In the genomic region with DNA sequence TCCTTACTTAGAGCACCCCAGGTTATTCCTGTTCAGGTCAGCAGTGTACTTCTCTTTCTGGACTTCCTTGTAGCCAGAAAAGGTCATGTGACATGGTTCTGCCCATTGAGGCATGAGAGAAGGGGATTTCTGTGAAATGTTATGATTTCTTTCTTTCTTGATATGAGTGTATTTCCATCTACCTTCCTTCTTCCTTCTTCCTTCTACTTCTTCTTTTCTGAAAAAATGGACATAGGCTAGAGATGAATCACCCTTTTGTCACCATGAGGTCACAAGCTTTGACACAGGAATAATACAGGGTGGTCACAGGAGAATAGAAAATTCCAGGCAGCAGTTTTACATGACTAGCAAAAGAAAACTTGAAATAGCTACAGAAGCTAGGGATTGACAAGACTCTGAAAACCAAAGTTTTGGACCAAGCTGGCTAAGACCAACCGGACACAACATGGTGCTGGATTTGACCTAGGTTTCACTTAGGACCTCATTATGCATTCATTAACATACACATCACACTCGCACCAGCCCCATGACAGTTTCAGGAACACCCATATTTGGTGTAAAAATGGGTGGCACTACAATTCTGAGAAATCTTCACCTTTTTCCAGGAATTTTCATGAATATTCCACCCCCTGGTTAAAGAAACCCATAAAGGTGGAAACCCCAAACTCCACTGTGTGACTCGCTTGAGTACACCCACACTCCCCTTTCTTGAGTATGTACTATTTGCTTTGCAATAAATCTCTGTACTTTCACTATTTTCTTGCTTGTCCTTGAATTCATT, we compare ENCODE assay signal across 10 cellular contexts. TPM values are rescaled to one million over a fixed set of nuclear protein-coding genes. Genes with fewer than 3 reads are reported as not detected.
DNase-seq lines count a peak whose midpoint lies in the region; ATAC-seq and TF ChIP-seq lines count a peak whose summit lies in the region.
"Had no signal": no experiment of that assay in that cellular context is flagged by ENCODE, and none has a peak within 500 bp of the region (broad histone marks: within the 10 kb centered on the region; RNA-seq: fewer than 3 reads in every experiment).

No MANE protein-coding gene starts in this region.

- no peaks in the 10 kb centered on the region for H4K20me1 ChIP-seq in OCI-LY3 (ENCODE audit: insufficient read depth, low read length)

- H3K9ac ChIP-seq in OCI-LY3 (ENCODE audit: low read length): peak overlapping the region; percentile 36; the same call in 1 of the 2 replicates

- CTCF ChIA-PET in activated CD8-positive, alpha-beta T cell treated with anti-CD3 and anti-CD28 coated beads for 36 hours (lab: Charles Lee): interaction anchor here (2.6 kb wide), 1 partner anchor 16 kb away, joined by 13 read pairs; no protein-coding TSS in a partner anchor
- CTCF ChIA-PET in activated CD8-positive, alpha-beta T cell treated with anti-CD3 and anti-CD28 coated beads, Interleukin-2, amount 10 ng/mL, durations not matched to agents 7 days and 5 days (lab: Charles Lee): interaction anchor here (1.3 kb wide), 1 partner anchor 16 kb away, joined by 5 read pairs; no protein-coding TSS in a partner anchor

- no peaks in the 10 kb centered on the region for H3K9me3 ChIP-seq in OCI-LY3 (ENCODE audit: insufficient read depth, low read length)

- H3K27ac ChIP-seq in OCI-LY3 (ENCODE audit: low read length): peak overlapping the region; percentile 78

- H3K4me1 ChIP-seq in OCI-LY3 (ENCODE audit: low read length): peaks cover 28% of the 10 kb centered on the region

- POLR2A ChIA-PET in activated CD8-positive, alpha-beta T cell treated with anti-CD3 and anti-CD28 coated beads for 36 hours (lab: Charles Lee): no interaction called here
- POLR2A ChIA-PET in activated CD8-positive, alpha-beta T cell treated with anti-CD3 and anti-CD28 coated beads, Interleukin-2, amount 10 ng/mL, durations not matched to agents 7 days and 5 days (lab: Charles Lee): no interaction called here

- peaks cover 18% of the 10 kb centered on the region for H3K4me1 Mint-ChIP-seq in activated CD8-positive, alpha-beta T cell treated with anti-CD3 and anti-CD28 coated beads for 36 hours (ENCODE audit: low read depth)
- peaks cover 6% of the 10 kb centered on the region for H3K4me1 Mint-ChIP-seq in activated CD8-positive, alpha-beta T cell treated with anti-CD3 and anti-CD28 coated beads, Interleukin-2, amount 10 ng/mL, durations not matched to agents 7 days and 5 days (ENCODE audit: low read depth)
- peaks cover 17% of the 10 kb centered on the region for H3K4me1 Mint-ChIP-seq in stimulated activated effector memory CD8-positive, alpha-beta T cell treated with anti-CD3 and anti-CD28 coated beads, Interleukin-12 subunit alpha, Interleukin-12 subunit beta, amount 100 ng/mL, for 72 hours

- TF ChIP-seq CTCF in activated CD8-positive, alpha-beta T cell treated with anti-CD3 and anti-CD28 coated beads for 36 hours (IDR thresholded peaks at IDR 0.05): no peak
- no peak for TF ChIP-seq CTCF in OCI-LY3 (IDR thresholded peaks at IDR 0.05; ENCODE audit: low read depth, low read length)

- H3K27ac Mint-ChIP-seq in activated CD8-positive, alpha-beta T cell treated with anti-CD3 and anti-CD28 coated beads for 36 hours: peak overlapping the region; percentile 73
- H3K27ac Mint-ChIP-seq in activated CD8-positive, alpha-beta T cell treated with anti-CD3 and anti-CD28 coated beads, Interleukin-2, amount 10 ng/mL, durations not matched to agents 7 days and 5 days: no peak overlapping the region
- peak overlapping the region; percentile 40 for H3K27ac Mint-ChIP-seq in stimulated activated effector memory CD8-positive, alpha-beta T cell treated with anti-CD3 and anti-CD28 coated beads, Interleukin-12 subunit alpha, Interleukin-12 subunit beta, amount 100 ng/mL, for 72 hours
- H3K27ac Mint-ChIP-seq: T-cell had no signal

- intact Hi-C loops in activated CD8-positive, alpha-beta T cell treated with anti-CD3 and anti-CD28 coated beads for 36 hours (cut with micrococcal nuclease): no loop called here

- peak; percentile 85 for ATAC-seq in activated CD8-positive, alpha-beta T cell treated with anti-CD3 and anti-CD28 coated beads for 36 hours
- no peak for ATAC-seq in activated CD8-positive, alpha-beta T cell treated with anti-CD3 and anti-CD28 coated beads, Interleukin-2, amount 10 ng/mL, durations not matched to agents 7 days and 5 days
- peak; percentile 68 for ATAC-seq in HG02623 (IDR thresholded peaks at IDR 0.05; ENCODE audit: unreplicated experiment)
- peak; percentile 74 for ATAC-seq in stimulated activated effector memory CD8-positive, alpha-beta T cell treated with anti-CD3 and anti-CD28 coated beads, Interleukin-12 subunit alpha, Interleukin-12 subunit beta, amount 100 ng/mL, for 72 hours
- no peak for ATAC-seq in HG02763 (IDR thresholded peaks at IDR 0.05; ENCODE audit: unreplicated experiment)
- no peak for ATAC-seq in GM18520 (IDR thresholded peaks at IDR 0.05; ENCODE audit: unreplicated experiment)
- ATAC-seq: T-cell had no signal

- H3K4me3 ChIP-seq in OCI-LY3 (ENCODE audit: low read length): peak overlapping the region; percentile 58

- peaks cover 52% of the 10 kb centered on the region for H3K27me3 Mint-ChIP-seq in activated CD8-positive, alpha-beta T cell treated with anti-CD3 and anti-CD28 coated beads for 36 hours
- H3K27me3 Mint-ChIP-seq in activated CD8-positive, alpha-beta T cell treated with anti-CD3 and anti-CD28 coated beads, Interleukin-2, amount 10 ng/mL, durations not matched to agents 7 days and 5 days (ENCODE audit: low read depth): peaks cover 57% of the 10 kb centered on the region

- H3K36me3 Mint-ChIP-seq in activated CD8-positive, alpha-beta T cell treated with anti-CD3 and anti-CD28 coated beads for 36 hours (ENCODE audit: low read depth): peaks cover 7% of the 10 kb centered on the region
- H3K36me3 Mint-ChIP-seq in activated CD8-positive, alpha-beta T cell treated with anti-CD3 and anti-CD28 coated beads, Interleukin-2, amount 10 ng/mL, durations not matched to agents 7 days and 5 days (ENCODE audit: low read depth): peaks cover 5% of the 10 kb centered on the region
- H3K36me3 Mint-ChIP-seq in stimulated activated effector memory CD8-positive, alpha-beta T cell treated with anti-CD3 and anti-CD28 coated beads, Interleukin-12 subunit alpha, Interleukin-12 subunit beta, amount 100 ng/mL, for 72 hours: no peaks in the 10 kb centered on the region

- DNase-seq in activated CD8-positive, alpha-beta T cell treated with anti-CD3 and anti-CD28 coated beads for 36 hours: peak; percentile 43
- DNase-seq in activated CD8-positive, alpha-beta T cell treated with anti-CD3 and anti-CD28 coated beads, Interleukin-2, amount 10 ng/mL, durations not matched to agents 7 days and 5 days: no peak
- DNase-seq in stimulated activated effector memory CD8-positive, alpha-beta T cell treated with anti-CD3 and anti-CD28 coated beads, Interleukin-12 subunit alpha, Interleukin-12 subunit beta, amount 100 ng/mL, for 72 hours (ENCODE audit: low spot score in 2 of 2): no peak
- DNase-seq in NCI-H748 (lab: John Stamatoyannopoulos, UW; ENCODE audit: unreplicated experiment): no peak
- DNase-seq: NCI-H1092, T-cell had no signal

- peaks cover 3% of the 10 kb centered on the region for H3K36me3 ChIP-seq in OCI-LY3 (replicated peaks; ENCODE audit: low read depth, low read length)

- no peaks in the 10 kb centered on the region for H3K27me3 ChIP-seq in OCI-LY3 (ENCODE audit: low read depth, low read length)

- peak overlapping the region; percentile 13 for H3K4me3 Mint-ChIP-seq in activated CD8-positive, alpha-beta T cell treated with anti-CD3 and anti-CD28 coated beads for 36 hours
- no peak overlapping the region for H3K4me3 Mint-ChIP-seq in activated CD8-positive, alpha-beta T cell treated with anti-CD3 and anti-CD28 coated beads, Interleukin-2, amount 10 ng/mL, durations not matched to agents 7 days and 5 days
- no peak overlapping the region for H3K4me3 Mint-ChIP-seq in stimulated activated effector memory CD8-positive, alpha-beta T cell treated with anti-CD3 and anti-CD28 coated beads, Interleukin-12 subunit alpha, Interleukin-12 subunit beta, amount 100 ng/mL, for 72 hours
- H3K4me3 Mint-ChIP-seq: T-cell had no signal

- peaks cover 12% of the 10 kb centered on the region for H3K9me3 Mint-ChIP-seq in activated CD8-positive, alpha-beta T cell treated with anti-CD3 and anti-CD28 coated beads for 36 hours
- H3K9me3 Mint-ChIP-seq in activated CD8-positive, alpha-beta T cell treated with anti-CD3 and anti-CD28 coated beads, Interleukin-2, amount 10 ng/mL, durations not matched to agents 7 days and 5 days (ENCODE audit: insufficient read depth): peaks cover 5% of the 10 kb centered on the region
- peaks cover 9% of the 10 kb centered on the region for H3K9me3 Mint-ChIP-seq in stimulated activated effector memory CD8-positive, alpha-beta T cell treated with anti-CD3 and anti-CD28 coated beads, Interleukin-12 subunit alpha, Interleukin-12 subunit beta, amount 100 ng/mL, for 72 hours

- H3K79me2 ChIP-seq in OCI-LY3 (ENCODE audit: low read length): no peaks in the 10 kb centered on the region

- H2AFZ ChIP-seq in OCI-LY3 (ENCODE audit: low read depth, low read length): no peak overlapping the region

- peak overlapping the region; percentile 68 for H3K4me2 ChIP-seq in OCI-LY3 (ENCODE audit: low read length)

RNA-seq across cellular contexts. Expression of a gene that starts 21.2 kb away (rescaled TPM):
- not detected for total RNA-seq in activated CD8-positive, alpha-beta T cell treated with anti-CD3 and anti-CD28 coated beads for 36 hours
- not detected for total RNA-seq in activated CD8-positive, alpha-beta T cell treated with anti-CD3 and anti-CD28 coated beads, Interleukin-2, amount 10 ng/mL, durations not matched to agents 7 days and 5 days

RNA-seq across cellular contexts. Expression of a gene that starts 27.6 kb away (rescaled TPM):
- total RNA-seq in activated CD8-positive, alpha-beta T cell treated with anti-CD3 and anti-CD28 coated beads for 36 hours: not detected
- total RNA-seq in activated CD8-positive, alpha-beta T cell treated with anti-CD3 and anti-CD28 coated beads, Interleukin-2, amount 10 ng/mL, durations not matched to agents 7 days and 5 days: not detected

Comparison
In these comparisons a context has a peak if more than half of its experiments do, and no peak if none do; other contexts are left out.
1. ATAC-seq: peak in activated CD8-positive, alpha-beta T cell treated with anti-CD3 and anti-CD28 coated beads for 36 hours (single experiment), HG02623 (single experiment) and stimulated activated effector memory CD8-positive, alpha-beta T cell treated with anti-CD3 and anti-CD28 coated beads, Interleukin-12 subunit alpha, Interleukin-12 subunit beta, amount 100 ng/mL, for 72 hours (single experiment); none in activated CD8-positive, alpha-beta T cell treated with anti-CD3 and anti-CD28 coated beads, Interleukin-2, amount 10 ng/mL, durations not matched to agents 7 days and 5 days (single experiment), HG02763 (single experiment) and GM18520 (single experiment).